ENCODE assay signal across 8 cellular contexts in genomic region chr3:15160662-15161061, GRCh38.
"Had no signal": no experiment of that assay in that cellular context is flagged by ENCODE, and none has a peak within 500 bp of the region (broad histone marks: within the 10 kb centered on the region; RNA-seq: fewer than 3 reads in every experiment).

No MANE protein-coding gene starts in this region.

- DNase-seq: GDM1, GF-D8 had no signal

- FAIRE-seq: G401.6, GM12878, GM12891, GM12892, GM18507, GM19239 had no signal

- H3K4me3 ChIP-seq: GM12878 had no signal
